ENCODE assay signal across 23 cellular contexts in genomic region chr14:54916061-54916460, GRCh38.
"Had no signal": no experiment of that assay in that cellular context is flagged by ENCODE, and none has a peak within 500 bp of the region (broad histone marks: within the 10 kb centered on the region; RNA-seq: fewer than 3 reads in every experiment).

No MANE protein-coding gene starts in this region.

- FAIRE-seq: colon, endothelial cell of umbilical vein, frontal cortex, islet of Langerhans, keratinocyte had no signal

- DNase-seq: dermis blood vessel endothelial cell; dorsolateral prefrontal cortex; effector CD4-positive, alpha-beta T cell; effector memory CD4-positive, alpha-beta T cell; foreskin keratinocyte; glutamatergic neuron; head of caudate nucleus; heart right ventricle; hippocampal formation; left cardiac atrium; left lung; left ventricle myocardium superior; lower lobe of right lung; mesenchymal stem cell; mucosa of descending colon had no signal

- H3K27me3 ChIP-seq: dorsolateral prefrontal cortex, esophagus muscularis mucosa, foreskin keratinocyte, gastroesophageal sphincter, heart right ventricle, left lung had no signal

- H3K36me3 ChIP-seq: esophagus muscularis mucosa, gastroesophageal sphincter, heart right ventricle, left lung, lower lobe of right lung had no signal

- H3K4me1 ChIP-seq: foreskin keratinocyte, left lung, lower lobe of right lung had no signal

- H3K9me3 ChIP-seq: esophagus muscularis mucosa, gastroesophageal sphincter, heart right ventricle, left lung, lower lobe of right lung, mucosa of descending colon had no signal

- H3K4me3 ChIP-seq: coronary artery, dorsolateral prefrontal cortex, esophagus muscularis mucosa, gastroesophageal sphincter, heart right ventricle, left lung, lower lobe of right lung, mucosa of descending colon had no signal

- H3K27ac ChIP-seq: coronary artery, dorsolateral prefrontal cortex, esophagus muscularis mucosa, foreskin keratinocyte, gastroesophageal sphincter, heart right ventricle, left lung, lower lobe of right lung had no signal
